Comparison of ENCODE assay signal across 15 cellular contexts in the genomic region with DNA sequence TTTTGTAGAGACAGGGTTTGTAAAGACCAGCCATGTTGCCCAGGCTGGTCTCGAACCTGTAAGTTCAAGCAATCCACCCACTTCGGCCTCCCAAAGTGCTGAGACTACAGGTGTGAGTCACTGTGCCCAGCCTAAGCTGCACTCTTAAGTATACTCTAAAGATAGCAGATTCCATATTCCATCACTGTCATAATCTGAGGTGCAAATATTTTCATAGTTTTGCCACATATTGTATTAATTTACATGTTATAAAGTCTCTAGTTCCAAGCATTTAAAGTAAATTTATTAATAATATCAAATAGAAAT.
DNase-seq lines count a peak whose midpoint lies in the region; ATAC-seq and TF ChIP-seq lines count a peak whose summit lies in the region.
"Had no signal": no experiment of that assay in that cellular context is flagged by ENCODE, and none has a peak within 500 bp of the region (broad histone marks: within the 10 kb centered on the region; RNA-seq: fewer than 3 reads in every experiment).

No MANE protein-coding gene starts in this region.

- TF ChIP-seq CTCF in foreskin keratinocyte (conservative IDR thresholded peaks at IDR 0.05): no peak
- TF ChIP-seq CTCF in CD14-positive monocyte (IDR thresholded peaks at IDR 0.05): no peak
- TF ChIP-seq CTCF in tibial nerve (IDR thresholded peaks at IDR 0.05): no peak

- H3K9me3 ChIP-seq in tibial nerve: no peaks in the 10 kb centered on the region
- H3K9me3 ChIP-seq: colonic mucosa, lower lobe of right lung, prostate gland had no signal

- WGBS in tibial nerve, 2 donors: 98 to 100% methylated on average over 2 of the region's 2 CpGs

- no peaks in the 10 kb centered on the region for H3K36me3 Mint-ChIP-seq in stimulated activated memory B cell treated with anti-CD40 and anti-IgM and Interleukin-4, amounts not matched to agents 10 μg/mL and 1 μg/mL and 100 μg/mL, for 72 hours
- H3K36me3 Mint-ChIP-seq in CD14-positive monocyte: no peaks in the 10 kb centered on the region

- H3K27me3 Mint-ChIP-seq in stimulated activated memory B cell treated with anti-CD40 and anti-IgM and Interleukin-4, amounts not matched to agents 10 μg/mL and 1 μg/mL and 100 μg/mL, for 72 hours: peaks cover 17% of the 10 kb centered on the region
- peaks cover 0 to 1% (median 0%) of the 10 kb centered on the region in 3 donors for H3K27me3 Mint-ChIP-seq in CD14-positive monocyte (ENCODE audit: low read depth in 3 of 3)

- H3K36me3 ChIP-seq in tibial nerve: no peaks in the 10 kb centered on the region
- H3K36me3 ChIP-seq: colonic mucosa, lower lobe of right lung, neural progenitor cell, prostate gland had no signal

- H3K27ac ChIP-seq in foreskin keratinocyte: no peak overlapping the region
- no peak overlapping the region for H3K27ac ChIP-seq in tibial nerve
- H3K27ac ChIP-seq: colonic mucosa, lower lobe of right lung, neural progenitor cell, prostate gland had no signal

- TF ChIP-seq EP300 in tibial nerve (IDR thresholded peaks at IDR 0.05): no peak

- DNase-seq in stimulated activated CD4-positive, alpha-beta T cell treated with anti-CD3 and anti-CD28 coated beads, Interleukin-15, amount 100 ng/mL, for 24 hours: peak; percentile 8
- no peak for DNase-seq in stimulated activated CD4-positive, alpha-beta T cell treated with anti-CD3 and anti-CD28 coated beads, Interleukin-4, amount 100 ng/mL, for 4 hours
- DNase-seq in NCI-H69 (lab: John Stamatoyannopoulos, UW) (peak; percentile 4), foreskin keratinocyte (no peak), CD14-positive monocyte (ENCODE audit: low spot score) (no peak), tibial nerve (ENCODE audit: low spot score in 2 of 2) (no peak), ecto neural progenitor cell (ENCODE audit: low spot score) (no peak)
- DNase-seq: lower lobe of right lung, NCI-H1417 treated with DMSO at 0.1 percent for 48 hours had no signal

- H3K9me3 Mint-ChIP-seq in stimulated activated memory B cell treated with anti-CD40 and anti-IgM and Interleukin-4, amounts not matched to agents 10 μg/mL and 1 μg/mL and 100 μg/mL, for 72 hours: no peaks in the 10 kb centered on the region
- H3K9me3 Mint-ChIP-seq in CD14-positive monocyte: peaks cover 0 to 2% (median 0%) of the 10 kb centered on the region in 7 donors
- H3K9me3 Mint-ChIP-seq: activated naive CD4-positive, alpha-beta T cell treated with anti-CD3 and anti-CD28 coated beads for 36 hours; activated T-cell treated with anti-CD3 and anti-CD28 coated beads, Interleukin-2, amount 50 U/mL, for 72 hours had no signal

- H3K4me1 ChIP-seq in foreskin keratinocyte: no peaks in the 10 kb centered on the region
- H3K4me1 ChIP-seq in tibial nerve: peaks cover 0 to 13% (median 0%) of the 10 kb centered on the region in 4 donors
- H3K4me1 ChIP-seq: colonic mucosa, neural progenitor cell, prostate gland had no signal

- no peaks in the 10 kb centered on the region for H3K4me1 Mint-ChIP-seq in stimulated activated memory B cell treated with anti-CD40 and anti-IgM and Interleukin-4, amounts not matched to agents 10 μg/mL and 1 μg/mL and 100 μg/mL, for 72 hours
- peaks cover 9% of the 10 kb centered on the region for H3K4me1 Mint-ChIP-seq in CD14-positive monocyte

- H3K27me3 ChIP-seq in foreskin keratinocyte: no peaks in the 10 kb centered on the region
- H3K27me3 ChIP-seq in tibial nerve: no peaks in the 10 kb centered on the region
- H3K27me3 ChIP-seq: colonic mucosa, neural progenitor cell had no signal

- no peak overlapping the region for H3K4me3 Mint-ChIP-seq in stimulated activated memory B cell treated with anti-CD40 and anti-IgM and Interleukin-4, amounts not matched to agents 10 μg/mL and 1 μg/mL and 100 μg/mL, for 72 hours
- H3K4me3 Mint-ChIP-seq in CD14-positive monocyte: peak overlapping the region in 1 of 2 donors; percentile 37
- H3K4me3 Mint-ChIP-seq: activated naive CD4-positive, alpha-beta T cell treated with anti-CD3 and anti-CD28 coated beads for 36 hours; activated T-cell treated with anti-CD3 and anti-CD28 coated beads, Interleukin-2, amount 50 U/mL, for 72 hours; neural progenitor cell had no signal

- TF ChIP-seq POLR2A in tibial nerve (IDR thresholded peaks at IDR 0.05): no peak

- intact Hi-C loops in CD14-positive monocyte (cut with micrococcal nuclease): loop anchor here (5.0 kb wide), 1 partner anchor 644 kb away; no protein-coding TSS in a partner anchor

- ATAC-seq in foreskin keratinocyte: peak; percentile 34
- no peak for ATAC-seq in stimulated activated memory B cell treated with anti-CD40 and anti-IgM and Interleukin-4, amounts not matched to agents 10 μg/mL and 1 μg/mL and 100 μg/mL, for 72 hours
- ATAC-seq: activated T-cell treated with anti-CD3 and anti-CD28 coated beads, Interleukin-2, amount 50 U/mL, for 72 hours had no signal

- peak overlapping the region; percentile 41 for H3K27ac Mint-ChIP-seq in stimulated activated memory B cell treated with anti-CD40 and anti-IgM and Interleukin-4, amounts not matched to agents 10 μg/mL and 1 μg/mL and 100 μg/mL, for 72 hours
- H3K27ac Mint-ChIP-seq in CD14-positive monocyte: peak overlapping the region in 3 of 7 donors; percentile 28 to 57 (median 54)
- H3K27ac Mint-ChIP-seq: activated naive CD4-positive, alpha-beta T cell treated with anti-CD3 and anti-CD28 coated beads for 36 hours; activated T-cell treated with anti-CD3 and anti-CD28 coated beads, Interleukin-2, amount 50 U/mL, for 72 hours; neural progenitor cell had no signal

- no peak overlapping the region for H3K4me3 ChIP-seq in tibial nerve
- H3K4me3 ChIP-seq: colonic mucosa, neural progenitor cell, prostate gland had no signal

Comparison
In these comparisons a context has a peak if more than half of its experiments do, and no peak if none do; other contexts are left out.
1. DNase-seq: peak in stimulated activated CD4-positive, alpha-beta T cell treated with anti-CD3 and anti-CD28 coated beads, Interleukin-15, amount 100 ng/mL, for 24 hours (single experiment) and NCI-H69 (single experiment); none in stimulated activated CD4-positive, alpha-beta T cell treated with anti-CD3 and anti-CD28 coated beads, Interleukin-4, amount 100 ng/mL, for 4 hours (0 of 2), foreskin keratinocyte (0 of 2), CD14-positive monocyte (single experiment), tibial nerve (0 of 2) and ecto neural progenitor cell (single experiment).